Comparison of ENCODE assay signal across 8 cellular contexts in the genomic region with DNA sequence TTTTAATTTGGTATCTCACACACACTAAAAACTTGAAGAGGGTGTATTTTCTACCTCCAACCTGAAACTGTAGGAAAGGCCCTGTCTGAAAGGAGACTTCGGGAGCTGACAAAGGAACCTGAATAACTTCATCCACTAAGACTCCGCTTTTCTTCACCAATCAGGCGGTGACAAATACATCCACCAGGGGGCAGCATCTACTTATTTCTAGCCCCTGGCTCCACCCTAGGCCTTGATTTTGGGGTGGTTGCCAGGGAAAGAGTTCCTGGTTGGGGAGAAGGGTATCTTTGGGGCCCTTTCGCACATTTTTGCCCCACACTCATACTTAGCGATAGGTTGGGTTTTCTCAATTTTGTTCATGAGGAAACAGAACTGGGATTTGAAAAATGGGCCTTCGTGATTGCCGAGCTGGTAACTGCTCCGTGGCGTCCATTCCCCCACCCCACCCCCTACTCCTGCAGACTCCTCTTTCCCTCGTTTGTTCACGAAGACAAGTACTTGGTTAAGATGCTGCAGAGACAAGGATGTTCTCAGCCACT. TPM values are rescaled to one million over a fixed set of nuclear protein-coding genes. Genes with fewer than 3 reads are reported as not detected.
A peak's percentile ranks its signal among the peaks of the same experiment; 100 is the strongest.
DNase-seq lines count a peak whose midpoint lies in the region; ATAC-seq and TF ChIP-seq lines count a peak whose summit lies in the region.

No MANE protein-coding gene starts in this region.

- no TSS peak for BruUV-seq in PC-9 (replicated peaks; lab: Mats Ljungman, UMichigan)

- in situ Hi-C loops in Caki2 (cut with HindIII; ENCODE audit: low pct_unique_long_range_greater_than_20kb, low sequenced_read_pairs) = loop anchor here (10.0 kb wide), 1 partner anchor 71 kb away; no protein-coding TSS in a partner anchor

- H3K79me2 ChIP-seq in PC-9 (ENCODE audit: low read depth) = no peaks in the 10 kb centered on the region

- H2AFZ ChIP-seq in PC-9 = no peak overlapping the region

- peaks cover 9% of the 10 kb centered on the region for H3F3A ChIP-seq in PC-9 (ENCODE audit: insufficient read depth, low read depth)

- H3K27me3 ChIP-seq in PC-9 (ENCODE audit: insufficient read depth, low read depth) = no peaks in the 10 kb centered on the region
- H3K27me3 ChIP-seq in esophagus muscularis mucosa = no peaks in the 10 kb centered on the region
- no peaks in the 10 kb centered on the region for H3K27me3 ChIP-seq in naive thymus-derived CD4-positive, alpha-beta T cell (ENCODE audit: control insufficient read depth in 2 of 2, insufficient read depth in 2 of 2, low read length in 2 of 2)

- 29% methylated on average over 11 of the region's 11 CpGs for WGBS in esophagus muscularis mucosa

- H3K4me2 ChIP-seq in PC-9 = peak overlapping the region; percentile 22; the same call in 1 of the 2 replicates

- H3K9me3 ChIP-seq in PC-9 (ENCODE audit: insufficient read depth, low read depth) (no peaks in the 10 kb centered on the region), esophagus muscularis mucosa (no peaks in the 10 kb centered on the region)
- no peaks in the 10 kb centered on the region for H3K9me3 ChIP-seq in naive thymus-derived CD4-positive, alpha-beta T cell (ENCODE audit: control insufficient read depth in 2 of 3, low read length in 3 of 3)

- peak; percentile 72 for DNase-seq in Caki2 (ENCODE audit: low read depth)
- DNase-seq in KG1 (lab: John Stamatoyannopoulos, UW) = peak; percentile 85
- peak; percentile 69 to 81 for DNase-seq in PC-9
- DNase-seq in activated T-cell treated with anti-CD3 and anti-CD28 coated beads, Interleukin-2, amount 50 U/mL, for 4 hours = peak; percentile 89
- peak; percentile 98 for DNase-seq in esophagus muscularis mucosa (ENCODE audit: extremely low spot score)
- DNase-seq in naive thymus-derived CD4-positive, alpha-beta T cell = peak; percentile 63 to 89 (median 85)
- peak; percentile 66 to 86 for DNase-seq in stimulated activated CD8-positive, alpha-beta memory T cell treated with anti-CD3 and anti-CD28 coated beads, Interleukin-7, amount 100 ng/mL, for 4 hours (ENCODE audit: low read depth in 2 of 2)

- POLR2A ChIA-PET in PC-9 (lab: Charles Lee; ENCODE audit: unreplicated experiment) = interaction anchor here (0.5 to 0.6 kb wide), 2 partner anchors 15 to 32 kb away, joined by 3 to 4 read pairs; no protein-coding TSS in a partner anchor
- POLR2A ChIA-PET in naive thymus-derived CD4-positive, alpha-beta T cell (lab: Charles Lee) = interaction anchor here (0.6 to 17.2 kb wide), 4 partner anchors 28 to 575 kb away, joined by 3 to 795 read pairs (median 34); partner anchors contain the start of gene DHX8

- no peak for TF ChIP-seq POLR2A in esophagus muscularis mucosa (IDR thresholded peaks at IDR 0.05; ENCODE audit: low read depth)

- H3K9me2 ChIP-seq in PC-9 (ENCODE audit: insufficient read depth) = no peaks in the 10 kb centered on the region

- intact Hi-C loops in PC-9 (cut with micrococcal nuclease; ENCODE audit: unreplicated experiment) (loop anchor here (1.0 to 2.0 kb wide), 2 partner anchors 89 to 281 kb away; partner anchors contain the start of gene DHX8), esophagus muscularis mucosa (cut with DNase I) (loop anchor here (1.0 to 5.0 kb wide), 2 partner anchors 33 to 88 kb away; no protein-coding TSS in a partner anchor)
- intact Hi-C loops in naive thymus-derived CD4-positive, alpha-beta T cell (cut with micrococcal nuclease) = loop anchor here (1.0 to 2.0 kb wide), 3 partner anchors 34 to 279 kb away; partner anchors contain the start of gene DHX8 (in 2 of the 2)

- CTCF ChIA-PET in PC-9 (lab: Charles Lee) = interaction anchor here (0.6 to 2.7 kb wide), 5 partner anchors 25 to 90 kb away, joined by 3 to 23 read pairs (median 9); partner anchors contain the start of gene DHX8
- CTCF ChIA-PET in naive thymus-derived CD4-positive, alpha-beta T cell (lab: Charles Lee) = interaction anchor here (0.6 to 8.8 kb wide), 8 partner anchors 9 to 183 kb away, joined by 3 to 85 read pairs (median 4); partner anchors contain the start of gene DHX8

- H3K27ac ChIP-seq in PC-9 (no peak overlapping the region), esophagus muscularis mucosa (replicated peaks in 1 of 4) (peak overlapping the region; percentile 60 to 75 (median 72))
- no peak overlapping the region for H3K27ac ChIP-seq in naive thymus-derived CD4-positive, alpha-beta T cell (ENCODE audit: low read depth, low read length)

- TF ChIP-seq EP300 in esophagus muscularis mucosa (IDR thresholded peaks at IDR 0.05) = no peak

- peak; percentile 51 to 53 for ATAC-seq in activated T-cell treated with anti-CD3 and anti-CD28 coated beads, Interleukin-2, amount 50 U/mL, for 4 hours
- peak; percentile 61 for ATAC-seq in naive thymus-derived CD4-positive, alpha-beta T cell
- ATAC-seq in GM18517 (IDR thresholded peaks at IDR 0.05; ENCODE audit: unreplicated experiment) = no peak

- H3K4me1 ChIP-seq in PC-9 (replicated peaks; ENCODE audit: insufficient read depth) = peaks cover 11% of the 10 kb centered on the region; the same call in 1 of the 2 replicates
- H3K4me1 ChIP-seq in esophagus muscularis mucosa = peaks cover 8 to 30% (median 25%) of the 10 kb centered on the region in 4 donors
- H3K4me1 ChIP-seq in naive thymus-derived CD4-positive, alpha-beta T cell (ENCODE audit: control insufficient read depth in 2 of 2, insufficient read depth in 2 of 2, low read length in 2 of 2) = peaks cover 9 to 18% of the 10 kb centered on the region in 2 donors

- H3K36me3 Mint-ChIP-seq in activated T-cell treated with anti-CD3 and anti-CD28 coated beads, Interleukin-2, amount 50 U/mL, for 4 hours (ENCODE audit: insufficient read depth) = no peaks in the 10 kb centered on the region
- no peaks in the 10 kb centered on the region for H3K36me3 Mint-ChIP-seq in naive thymus-derived CD4-positive, alpha-beta T cell

- H3K4me3 ChIP-seq in PC-9 (no peak overlapping the region), esophagus muscularis mucosa (peak overlapping the region; percentile 26 to 30 (median 28))
- H3K4me3 ChIP-seq in naive thymus-derived CD4-positive, alpha-beta T cell (ENCODE audit: low read length) = no peak overlapping the region

- H3K4me1 Mint-ChIP-seq in activated T-cell treated with anti-CD3 and anti-CD28 coated beads, Interleukin-2, amount 50 U/mL, for 4 hours (ENCODE audit: low read depth) = peaks cover 26% of the 10 kb centered on the region
- H3K4me1 Mint-ChIP-seq in naive thymus-derived CD4-positive, alpha-beta T cell = peaks cover 5 to 49% (median 39%) of the 10 kb centered on the region in 7 donors

- H3K9me3 Mint-ChIP-seq in activated T-cell treated with anti-CD3 and anti-CD28 coated beads, Interleukin-2, amount 50 U/mL, for 4 hours = no peaks in the 10 kb centered on the region
- no peaks in the 10 kb centered on the region for H3K9me3 Mint-ChIP-seq in naive thymus-derived CD4-positive, alpha-beta T cell

- peak; percentile 96 for TF ChIP-seq CTCF in PC-9 (conservative IDR thresholded peaks at IDR 0.05)
- peak; percentile 96 to 99 (median 98) for TF ChIP-seq CTCF in esophagus muscularis mucosa (IDR thresholded peaks at IDR 0.05)

- no peaks in the 10 kb centered on the region for H3K36me3 ChIP-seq in PC-9 (ENCODE audit: low read depth)
- no peaks in the 10 kb centered on the region for H3K36me3 ChIP-seq in esophagus muscularis mucosa
- no peaks in the 10 kb centered on the region for H3K36me3 ChIP-seq in naive thymus-derived CD4-positive, alpha-beta T cell (ENCODE audit: control insufficient read depth in 2 of 3, insufficient read depth in 3 of 3, low read length in 3 of 3)

- H3K4me3 Mint-ChIP-seq in activated T-cell treated with anti-CD3 and anti-CD28 coated beads, Interleukin-2, amount 50 U/mL, for 4 hours = no peak overlapping the region
- peak overlapping the region in 7 of 10 donors; percentile 1 to 47 (median 35) for H3K4me3 Mint-ChIP-seq in naive thymus-derived CD4-positive, alpha-beta T cell

- no peaks in the 10 kb centered on the region for H3K27me3 Mint-ChIP-seq in activated T-cell treated with anti-CD3 and anti-CD28 coated beads, Interleukin-2, amount 50 U/mL, for 4 hours (ENCODE audit: low read depth)
- no peaks in the 10 kb centered on the region for H3K27me3 Mint-ChIP-seq in naive thymus-derived CD4-positive, alpha-beta T cell

- peak overlapping the region in 8 of 9 donors; percentile 5 to 69 (median 42) for H3K27ac Mint-ChIP-seq in naive thymus-derived CD4-positive, alpha-beta T cell

- no peaks in the 10 kb centered on the region for H4K20me1 ChIP-seq in PC-9 (ENCODE audit: insufficient read depth)

RNA-seq across cellular contexts. Expression of gene ARL4D, which starts 4.8 kb away (rescaled TPM):
- total RNA-seq in Caki2 (2014; rRNA removed; shearing (Covaris generic); ENCODE audit: low replicate concordance) = 49.3 and 50.6 TPM in 2 replicates
- total RNA-seq in PC-9 (2021) (8.8 and 11.6 TPM in 2 replicates), esophagus muscularis mucosa (10 to 100 TPM; 17.5 to 31.1 (median 21.9) TPM)
- 1 to 10 TPM; 1.7 to 2.6 (median 1.8) TPM for total RNA-seq in activated T-cell treated with anti-CD3 and anti-CD28 coated beads, Interleukin-2, amount 50 U/mL, for 4 hours
- 1 to 10 TPM; 1.7 to 4.8 (median 2.2) TPM for total RNA-seq in naive thymus-derived CD4-positive, alpha-beta T cell
- 1 to 10 TPM; 1.3 to 1.4 TPM for polyA plus RNA-seq in naive thymus-derived CD4-positive, alpha-beta T cell

Comparison
In these comparisons a context has a peak if more than half of its experiments do, and no peak if none do; other contexts are left out.
1. H3K27ac ChIP-seq: peak in esophagus muscularis mucosa (4 of 4); none in PC-9 (single experiment) and naive thymus-derived CD4-positive, alpha-beta T cell (single experiment).
2. H3K4me3 ChIP-seq: peak in esophagus muscularis mucosa (4 of 4); none in PC-9 (single experiment) and naive thymus-derived CD4-positive, alpha-beta T cell (single experiment).
3. Peak in every context shown above with its lines, with median percentiles within 50 percentile points of each other: DNase-seq.